ENCODE assay signal across 11 cellular contexts in the genomic region with DNA sequence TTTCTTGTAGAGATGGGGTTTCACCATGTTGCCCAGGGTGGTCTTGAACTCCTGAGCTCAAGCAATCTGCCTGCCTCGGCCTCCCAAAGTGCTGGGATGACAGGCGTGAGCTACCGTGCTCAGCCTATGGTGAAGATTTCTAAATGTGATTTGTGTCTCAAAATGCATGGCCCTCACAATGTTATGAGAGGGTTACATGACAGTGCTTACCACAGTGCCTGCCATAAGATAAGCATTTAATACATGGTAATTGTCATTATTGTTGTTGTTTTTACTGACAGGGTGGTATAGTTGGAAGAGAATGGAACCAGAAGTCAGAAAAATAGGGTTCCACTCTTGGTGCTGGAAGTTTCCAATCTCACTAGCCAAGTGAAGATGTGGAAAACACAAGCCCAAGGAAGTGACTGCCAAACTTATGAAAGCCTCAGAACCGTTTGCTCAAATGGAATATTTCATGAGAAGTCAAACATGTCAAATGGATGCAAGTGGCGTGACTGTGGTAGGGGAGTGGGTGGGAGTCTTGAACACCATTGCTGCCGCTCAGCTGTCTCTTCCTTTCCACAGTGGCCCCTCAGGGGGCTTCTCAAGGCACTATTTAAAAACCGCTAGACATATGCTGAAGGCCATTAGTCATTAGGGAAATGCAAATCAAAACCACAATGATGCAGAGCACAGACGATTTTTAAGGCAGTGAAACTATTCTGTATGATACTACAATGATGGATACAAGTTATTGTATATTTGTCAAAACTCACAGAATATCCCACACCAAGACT. TPM values are rescaled to one million over a fixed set of nuclear protein-coding genes. Genes with fewer than 3 reads are reported as not detected.
DNase-seq lines count a peak whose midpoint lies in the region; ATAC-seq and TF ChIP-seq lines count a peak whose summit lies in the region.
"Had no signal": no experiment of that assay in that cellular context is flagged by ENCODE, and none has a peak within 500 bp of the region (broad histone marks: within the 10 kb centered on the region; RNA-seq: fewer than 3 reads in every experiment).

No MANE protein-coding gene starts in this region.

- no peaks in the 10 kb centered on the region for H3K4me1 ChIP-seq in suprapubic skin
- H3K4me1 ChIP-seq in left ventricle myocardium inferior: no peaks in the 10 kb centered on the region

- intact Hi-C loops in left ventricle myocardium inferior (cut with micrococcal nuclease): no loop called here
- intact Hi-C loops in head of caudate nucleus (cut with DNase I): no loop called here

- DNase-seq in stimulated activated CD4-positive, alpha-beta T cell treated with anti-CD3 and anti-CD28 coated beads, Interleukin-15, amount 100 ng/mL, for 24 hours: peak; percentile 55
- DNase-seq in stimulated activated CD4-positive, alpha-beta T cell treated with anti-CD3 and anti-CD28 coated beads, Interleukin-12 subunit alpha, Interleukin-12 subunit beta, amount 100 ng/mL, for 4 hours: no peak
- DNase-seq in NOMO-1 treated with DMSO at 0.1 percent for 48 hours (lab: John Stamatoyannopoulos, UW; ENCODE audit: unreplicated experiment) (peak; percentile 87), suprapubic skin (ENCODE audit: low spot score in 2 of 2) (no peak), GOT3 (lab: John Stamatoyannopoulos, UW) (no peak), left ventricle myocardium inferior (no peak), head of caudate nucleus (no peak)
- DNase-seq: central memory CD4-positive, alpha-beta T cell; kidney glomerular epithelial cell had no signal

- H3K36me3 ChIP-seq in suprapubic skin: no peaks in the 10 kb centered on the region
- H3K36me3 ChIP-seq in left ventricle myocardium inferior: no peaks in the 10 kb centered on the region

- TF ChIP-seq CTCF in suprapubic skin (IDR thresholded peaks at IDR 0.05): no peak
- no peak for TF ChIP-seq CTCF in left ventricle myocardium inferior (IDR thresholded peaks at IDR 0.05; ENCODE audit: borderline replicate concordance)

- 74% methylated on average over 8 of the region's 8 CpGs for WGBS in suprapubic skin

- H3K4me3 ChIP-seq in suprapubic skin (no peak overlapping the region), left ventricle myocardium inferior (no peak overlapping the region)

- TF ChIP-seq EP300 in suprapubic skin (IDR thresholded peaks at IDR 0.05): no peak

- H3K27ac ChIP-seq in suprapubic skin (peak overlapping the region; percentile 57), left ventricle myocardium inferior (replicated peaks) (no peak overlapping the region)
- H3K27ac ChIP-seq: C4-2B had no signal

- H3K27me3 ChIP-seq in suprapubic skin: no peaks in the 10 kb centered on the region
- peaks cover 9% of the 10 kb centered on the region for H3K27me3 ChIP-seq in left ventricle myocardium inferior (ENCODE audit: low read depth)

- H3K9me3 ChIP-seq in suprapubic skin (no peaks in the 10 kb centered on the region), left ventricle myocardium inferior (replicated peaks) (no peaks in the 10 kb centered on the region)

- no peak for TF ChIP-seq POLR2A in suprapubic skin (IDR thresholded peaks at IDR 0.05)

- ATAC-seq in HG02870 (IDR thresholded peaks at IDR 0.05; ENCODE audit: unreplicated experiment): peak; percentile 94

RNA-seq across cellular contexts. Expression of a gene that starts 29.1 kb away (rescaled TPM):
- total RNA-seq in suprapubic skin (10 to 100 TPM in 1 of 4 donors, 1 to 10 TPM in 3; 2.1 to 11.1 (median 7.0) TPM), left ventricle myocardium inferior (8.4 TPM)

Comparison
In these comparisons a context has a peak if more than half of its experiments do, and no peak if none do; other contexts are left out.
1. DNase-seq: peak in stimulated activated CD4-positive, alpha-beta T cell treated with anti-CD3 and anti-CD28 coated beads, Interleukin-15, amount 100 ng/mL, for 24 hours (single experiment) and NOMO-1 treated with DMSO at 0.1 percent for 48 hours (single experiment); none in stimulated activated CD4-positive, alpha-beta T cell treated with anti-CD3 and anti-CD28 coated beads, Interleukin-12 subunit alpha, Interleukin-12 subunit beta, amount 100 ng/mL, for 4 hours (single experiment), suprapubic skin (0 of 2), GOT3 (single experiment), left ventricle myocardium inferior (single experiment) and head of caudate nucleus (0 of 42).